In the genomic region with DNA sequence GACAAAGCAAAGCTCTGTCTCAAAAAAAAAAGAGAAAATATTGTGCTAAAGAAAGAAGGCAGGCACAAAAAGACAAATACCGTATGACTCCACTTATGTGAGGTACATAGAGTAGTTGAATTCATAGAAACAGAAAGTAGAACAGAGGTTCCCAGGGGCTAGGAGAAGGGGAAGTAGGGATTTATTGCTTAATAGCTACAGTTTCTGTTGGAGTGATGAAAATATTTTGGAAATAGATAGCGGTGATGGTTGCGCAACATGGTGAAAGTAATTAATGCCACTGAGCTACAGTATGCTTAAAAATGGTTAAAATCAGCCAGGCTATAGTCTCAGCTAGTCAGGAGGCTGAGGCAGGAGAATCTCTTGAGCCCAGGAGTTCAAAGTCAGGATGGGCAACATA, we compare ENCODE assay signal across 15 cellular contexts. TPM values are rescaled to one million over a fixed set of nuclear protein-coding genes. Genes with fewer than 3 reads are reported as not detected.
DNase-seq lines count a peak whose midpoint lies in the region; ATAC-seq and TF ChIP-seq lines count a peak whose summit lies in the region.
"Had no signal": no experiment of that assay in that cellular context is flagged by ENCODE, and none has a peak within 500 bp of the region (broad histone marks: within the 10 kb centered on the region; RNA-seq: fewer than 3 reads in every experiment).

No MANE protein-coding gene starts in this region.

- CTCF ChIA-PET in CD8-positive, alpha-beta memory T cell (lab: Charles Lee): no interaction called here

- no peaks in the 10 kb centered on the region for H3K27me3 ChIP-seq in gastrocnemius medialis
- no peaks in the 10 kb centered on the region for H3K27me3 ChIP-seq in CD8-positive, alpha-beta memory T cell (ENCODE audit: insufficient read depth, low read length, poor library complexity, severe bottlenecking)
- H3K27me3 ChIP-seq: stomach had no signal

- no peak overlapping the region for H3K4me3 ChIP-seq in gastrocnemius medialis
- no peak overlapping the region for H3K4me3 ChIP-seq in CD8-positive, alpha-beta memory T cell (ENCODE audit: low read length)
- H3K4me3 ChIP-seq: stomach had no signal

- no peak for TF ChIP-seq CTCF in gastrocnemius medialis (IDR thresholded peaks at IDR 0.05 in 4 of 5, conservative IDR thresholded peaks at IDR 0.05 in 1 of 5)

- no peaks in the 10 kb centered on the region for H3K36me3 Mint-ChIP-seq in CD8-positive, alpha-beta memory T cell
- H3K36me3 Mint-ChIP-seq in activated T-helper 17 cell treated with anti-CD3 and anti-CD28 coated beads, Interleukin-2, amount 50 U/mL, for 72 hours (ENCODE audit: low read depth): no peaks in the 10 kb centered on the region

- in situ Hi-C loops in gastrocnemius medialis (cut with MboI; ENCODE audit: low sequenced_read_pairs in 4 of 4): no loop called here

- POLR2A ChIA-PET in CD8-positive, alpha-beta memory T cell (lab: Charles Lee): interaction anchor here (0.6 kb wide), 1 partner anchor 9 kb away, joined by 6 read pairs; no protein-coding TSS in a partner anchor

- ATAC-seq in gastrocnemius medialis (peak; percentile 60 to 73), GM18858 (IDR thresholded peaks at IDR 0.05; ENCODE audit: unreplicated experiment) (no peak)
- ATAC-seq in activated T-helper 17 cell treated with anti-CD3 and anti-CD28 coated beads, Interleukin-2, amount 50 U/mL, for 72 hours (replicated peaks): no peak
- ATAC-seq: activated CD8-positive, alpha-beta T cell treated with anti-CD3 and anti-CD28 coated beads for 36 hours; HCT116 had no signal

- H3K4me1 Mint-ChIP-seq in CD8-positive, alpha-beta memory T cell: no peaks in the 10 kb centered on the region
- H3K4me1 Mint-ChIP-seq in activated T-helper 17 cell treated with anti-CD3 and anti-CD28 coated beads, Interleukin-2, amount 50 U/mL, for 72 hours: no peaks in the 10 kb centered on the region

- TF ChIP-seq POLR2A in gastrocnemius medialis (IDR thresholded peaks at IDR 0.05): no peak

- H3K9me3 Mint-ChIP-seq in CD8-positive, alpha-beta memory T cell: no peaks in the 10 kb centered on the region
- no peaks in the 10 kb centered on the region for H3K9me3 Mint-ChIP-seq in activated T-helper 17 cell treated with anti-CD3 and anti-CD28 coated beads, Interleukin-2, amount 50 U/mL, for 72 hours
- H3K9me3 Mint-ChIP-seq: activated CD8-positive, alpha-beta T cell treated with anti-CD3 and anti-CD28 coated beads for 36 hours had no signal

- H3K4me3 Mint-ChIP-seq in CD8-positive, alpha-beta memory T cell: no peak overlapping the region
- no peak overlapping the region for H3K4me3 Mint-ChIP-seq in activated T-helper 17 cell treated with anti-CD3 and anti-CD28 coated beads, Interleukin-2, amount 50 U/mL, for 72 hours
- H3K4me3 Mint-ChIP-seq: activated CD8-positive, alpha-beta T cell treated with anti-CD3 and anti-CD28 coated beads for 36 hours had no signal

- H3K4me1 ChIP-seq in gastrocnemius medialis: peaks cover 0 to under 1% of the 10 kb centered on the region in 2 donors
- no peaks in the 10 kb centered on the region for H3K4me1 ChIP-seq in CD8-positive, alpha-beta memory T cell (ENCODE audit: insufficient read depth, low read length)

- no peak overlapping the region for H3K27ac Mint-ChIP-seq in CD8-positive, alpha-beta memory T cell
- no peak overlapping the region for H3K27ac Mint-ChIP-seq in activated T-helper 17 cell treated with anti-CD3 and anti-CD28 coated beads, Interleukin-2, amount 50 U/mL, for 72 hours
- H3K27ac Mint-ChIP-seq: activated CD8-positive, alpha-beta T cell treated with anti-CD3 and anti-CD28 coated beads for 36 hours had no signal

- H3K36me3 ChIP-seq in gastrocnemius medialis: peaks cover 0 to 8% of the 10 kb centered on the region in 2 donors
- H3K36me3 ChIP-seq in CD8-positive, alpha-beta memory T cell (ENCODE audit: insufficient read depth, low read length): no peaks in the 10 kb centered on the region

- no peaks in the 10 kb centered on the region for H3K9me3 ChIP-seq in gastrocnemius medialis
- H3K9me3 ChIP-seq in CD8-positive, alpha-beta memory T cell (ENCODE audit: low read length): no peaks in the 10 kb centered on the region
- H3K9me3 ChIP-seq: stomach had no signal

- intact Hi-C loops in gastrocnemius medialis (cut with DNase I; ENCODE audit: low total_unique reads): no loop called here

- H3K27me3 Mint-ChIP-seq in CD8-positive, alpha-beta memory T cell: no peaks in the 10 kb centered on the region
- no peaks in the 10 kb centered on the region for H3K27me3 Mint-ChIP-seq in activated T-helper 17 cell treated with anti-CD3 and anti-CD28 coated beads, Interleukin-2, amount 50 U/mL, for 72 hours
- H3K27me3 Mint-ChIP-seq: activated CD8-positive, alpha-beta T cell treated with anti-CD3 and anti-CD28 coated beads for 36 hours had no signal

- DNase-seq in EL: peak; percentile 26
- peak; percentile 96 for DNase-seq in SIG-M5 treated with dmso at 0.1 percent for 504 hours (lab: John Stamatoyannopoulos, UW; ENCODE audit: unreplicated experiment)
- DNase-seq in globus pallidus (ENCODE audit: low spot score): peak; percentile 11
- no peak for DNase-seq in gastrocnemius medialis
- no peak for DNase-seq in CD8-positive, alpha-beta memory T cell
- no peak for DNase-seq in A172 (ENCODE audit: low spot score)
- DNase-seq: activated CD8-positive, alpha-beta T cell treated with anti-CD3 and anti-CD28 coated beads for 36 hours; kidney; nucleus accumbens; stimulated activated CD4-positive, alpha-beta T cell treated with anti-CD3 and anti-CD28 coated beads, Interleukin-2, amount 100 ng/mL, for 48 hours; stomach; T-helper 1 cell had no signal

- H3K27ac ChIP-seq in gastrocnemius medialis: peak overlapping the region in 3 of 4 donors; percentile 18 to 50 (median 34)
- H3K27ac ChIP-seq in CD8-positive, alpha-beta memory T cell (ENCODE audit: low read depth, low read length): no peak overlapping the region

RNA-seq across cellular contexts. Expression of a gene that starts 18.5 kb away (rescaled TPM):
- total RNA-seq in gastrocnemius medialis: under 1 TPM in 1 of 4 donors, not detected in 3; 0.03 TPM
- total RNA-seq in CD8-positive, alpha-beta memory T cell: not detected
- not detected for polyA plus RNA-seq in CD8-positive, alpha-beta memory T cell
- not detected for total RNA-seq in activated T-helper 17 cell treated with anti-CD3 and anti-CD28 coated beads, Interleukin-2, amount 50 U/mL, for 72 hours
- 0.02 TPM in 1 of 2 replicates, not detected in the other for total RNA-seq in A172 (2014; rRNA removed; shearing (Covaris generic))
- total RNA-seq: activated CD8-positive, alpha-beta T cell treated with anti-CD3 and anti-CD28 coated beads for 36 hours had no signal

Comparison
In these comparisons a context has a peak if more than half of its experiments do, and no peak if none do; other contexts are left out.
1. DNase-seq: peak in EL (single experiment), SIG-M5 treated with dmso at 0.1 percent for 504 hours (single experiment) and globus pallidus (single experiment); none in gastrocnemius medialis (0 of 2), CD8-positive, alpha-beta memory T cell (0 of 5) and A172 (single experiment).
2. ATAC-seq: peak in gastrocnemius medialis (2 of 2); none in activated T-helper 17 cell treated with anti-CD3 and anti-CD28 coated beads, Interleukin-2, amount 50 U/mL, for 72 hours (single experiment) and GM18858 (single experiment).